In genomic region chr12:10361622-10362021, GRCh38 we compare ENCODE assay signal across 1 cellular context.
TF ChIP-seq lines count a peak whose summit lies in the region.

No MANE protein-coding gene starts in this region.

TF ChIP-seq in HepG2, 621 proteins besides CTCF, POLR2A, EP300 and RAD21:
- TF ChIP-seq ZNF280B (CRISPR knock-in tag; IDR thresholded peaks at IDR 0.05; ENCODE audit: borderline replicate concordance), result no peak
- TF ChIP-seq ZNF276 (CRISPR knock-in tag; IDR thresholded peaks at IDR 0.05; ENCODE audit: low read depth), result no peak
- no peak for TF ChIP-seq DDIT3 (CRISPR knock-in tag; IDR thresholded peaks at IDR 0.05)
- no peak for TF ChIP-seq ATF7 (IDR thresholded peaks at IDR 0.05)
- no peak for TF ChIP-seq ATF7 (CRISPR knock-in tag; IDR thresholded peaks at IDR 0.05)
- TF ChIP-seq GPBP1L1 (CRISPR knock-in tag; IDR thresholded peaks at IDR 0.05), result no peak
- TF ChIP-seq ZNF432 (CRISPR knock-in tag; IDR thresholded peaks at IDR 0.05; ENCODE audit: borderline replicate concordance), result no peak
- no peak for TF ChIP-seq DNMT3B (CRISPR knock-in tag; conservative IDR thresholded peaks at IDR 0.05)
- no peak for TF ChIP-seq PHF8 (CRISPR knock-in tag; IDR thresholded peaks at IDR 0.05)
- no peak for TF ChIP-seq ZNF33A (CRISPR knock-in tag; IDR thresholded peaks at IDR 0.05; ENCODE audit: borderline replicate concordance)
- TF ChIP-seq ZBTB26 (CRISPR knock-in tag; IDR thresholded peaks at IDR 0.05; ENCODE audit: borderline replicate concordance), result no peak
- TF ChIP-seq SMARCE1 (IDR thresholded peaks at IDR 0.05; ENCODE audit: borderline replicate concordance), result no peak
- no peak for TF ChIP-seq ZNF367 (CRISPR knock-in tag; IDR thresholded peaks at IDR 0.05; ENCODE audit: borderline replicate concordance)
